8 cellular contexts compared by ENCODE assay signal in the genomic region with DNA sequence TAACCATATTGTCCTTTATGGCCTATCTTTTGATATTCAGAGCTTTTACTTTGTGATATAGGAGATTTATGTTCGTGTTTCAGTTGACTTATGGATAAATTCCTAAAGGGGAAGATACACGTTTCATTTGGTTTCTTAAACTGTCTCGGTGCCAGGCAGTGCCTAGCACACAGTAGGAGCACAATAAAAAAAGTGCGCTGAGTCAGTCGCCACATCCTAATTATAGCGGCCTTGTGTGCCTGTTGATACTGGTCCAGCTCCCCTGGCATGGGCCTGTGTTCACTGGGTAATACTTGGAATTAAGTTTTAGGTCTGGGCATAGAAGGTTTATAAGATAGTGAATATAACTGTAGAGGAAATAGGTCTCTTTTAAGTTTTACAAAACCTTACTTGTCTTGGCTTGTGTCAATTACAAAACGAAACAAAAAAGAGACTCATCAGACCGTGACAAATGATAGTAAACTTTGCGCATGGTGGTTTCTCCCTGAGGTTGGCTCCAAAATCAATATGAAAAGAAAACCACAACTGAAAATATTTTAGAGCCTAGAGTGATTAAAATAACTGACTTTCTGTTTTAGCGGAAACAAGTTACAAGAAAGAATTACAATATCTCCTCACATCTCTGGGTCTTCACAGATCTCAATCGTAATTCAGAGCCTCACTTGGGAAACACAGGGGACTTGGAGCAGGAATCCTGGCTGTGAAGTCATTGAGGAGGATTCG.
A peak's percentile ranks its signal among the peaks of the same experiment; 100 is the strongest.
DNase-seq lines count a peak whose midpoint lies in the region; ATAC-seq and TF ChIP-seq lines count a peak whose summit lies in the region.

No MANE protein-coding gene starts in this region.

- peak overlapping the region; percentile 61; the same call in 1 of the 2 replicates for H3K27ac ChIP-seq in BLaER1
- H3K27ac ChIP-seq in brain microvascular endothelial cell = no peak overlapping the region

- H3K4me3 ChIP-seq in BLaER1 = peak overlapping the region; percentile 52
- H3K4me3 ChIP-seq in brain microvascular endothelial cell (ENCODE audit: low read depth, low read length) = no peak overlapping the region

- H3K9ac ChIP-seq in BLaER1 = peak overlapping the region; percentile 63; the same call in 1 of the 2 replicates

- H3K27me3 ChIP-seq in BLaER1 (no peaks in the 10 kb centered on the region), brain microvascular endothelial cell (replicated peaks) (no peaks in the 10 kb centered on the region)

- peak overlapping the region; percentile 77 for H3K4me3 Mint-ChIP-seq in activated naive CD4-positive, alpha-beta T cell treated with anti-CD3 and anti-CD28 coated beads, Interleukin-2, amount 50 U/mL, for 24 hours

- peak overlapping the region; percentile 93 for H3K27ac Mint-ChIP-seq in activated naive CD4-positive, alpha-beta T cell treated with anti-CD3 and anti-CD28 coated beads, Interleukin-2, amount 50 U/mL, for 24 hours

- peaks cover 41% of the 10 kb centered on the region for H3K4me1 Mint-ChIP-seq in activated naive CD4-positive, alpha-beta T cell treated with anti-CD3 and anti-CD28 coated beads, Interleukin-2, amount 50 U/mL, for 24 hours

- TF ChIP-seq CTCF in brain microvascular endothelial cell (IDR thresholded peaks at IDR 0.05; ENCODE audit: low read depth, low read length, missing control alignments) = no peak

- peak overlapping the region; percentile 86 for H3K4me2 ChIP-seq in BLaER1

- no peaks in the 10 kb centered on the region for H3K36me3 Mint-ChIP-seq in activated naive CD4-positive, alpha-beta T cell treated with anti-CD3 and anti-CD28 coated beads, Interleukin-2, amount 50 U/mL, for 24 hours

- ATAC-seq in GM18873 (IDR thresholded peaks at IDR 0.05; ENCODE audit: low FRiP score, unreplicated experiment) = peak; percentile 67
- ATAC-seq in HG03196 (IDR thresholded peaks at IDR 0.05; ENCODE audit: unreplicated experiment) = peak; percentile 80

- in situ Hi-C loops in G401 (cut with HindIII; ENCODE audit: low sequenced_read_pairs) = no loop called here
- in situ Hi-C loops in brain microvascular endothelial cell (cut with HindIII; ENCODE audit: low pct_ligation_motif_present, low sequenced_read_pairs) = no loop called here

- no peaks in the 10 kb centered on the region for H3K27me3 Mint-ChIP-seq in activated naive CD4-positive, alpha-beta T cell treated with anti-CD3 and anti-CD28 coated beads, Interleukin-2, amount 50 U/mL, for 24 hours

- H3K4me1 ChIP-seq in BLaER1 = peaks cover 62% of the 10 kb centered on the region

- no peaks in the 10 kb centered on the region for H3K9me3 Mint-ChIP-seq in activated naive CD4-positive, alpha-beta T cell treated with anti-CD3 and anti-CD28 coated beads, Interleukin-2, amount 50 U/mL, for 24 hours

- no peaks in the 10 kb centered on the region for H4K20me1 ChIP-seq in BLaER1

- H3K9me3 ChIP-seq in BLaER1 = no peaks in the 10 kb centered on the region

- DNase-seq in SKM-1 (lab: John Stamatoyannopoulos, UW; ENCODE audit: unreplicated experiment) (no peak), G401 (ENCODE audit: low spot score) (no peak), brain microvascular endothelial cell (no peak), T-helper 9 cell (no peak)

- H3K36me3 ChIP-seq in BLaER1 (no peaks in the 10 kb centered on the region), brain microvascular endothelial cell (replicated peaks) (no peaks in the 10 kb centered on the region)
